Comparison of ENCODE assay signal across 25 cellular contexts in the genomic region with DNA sequence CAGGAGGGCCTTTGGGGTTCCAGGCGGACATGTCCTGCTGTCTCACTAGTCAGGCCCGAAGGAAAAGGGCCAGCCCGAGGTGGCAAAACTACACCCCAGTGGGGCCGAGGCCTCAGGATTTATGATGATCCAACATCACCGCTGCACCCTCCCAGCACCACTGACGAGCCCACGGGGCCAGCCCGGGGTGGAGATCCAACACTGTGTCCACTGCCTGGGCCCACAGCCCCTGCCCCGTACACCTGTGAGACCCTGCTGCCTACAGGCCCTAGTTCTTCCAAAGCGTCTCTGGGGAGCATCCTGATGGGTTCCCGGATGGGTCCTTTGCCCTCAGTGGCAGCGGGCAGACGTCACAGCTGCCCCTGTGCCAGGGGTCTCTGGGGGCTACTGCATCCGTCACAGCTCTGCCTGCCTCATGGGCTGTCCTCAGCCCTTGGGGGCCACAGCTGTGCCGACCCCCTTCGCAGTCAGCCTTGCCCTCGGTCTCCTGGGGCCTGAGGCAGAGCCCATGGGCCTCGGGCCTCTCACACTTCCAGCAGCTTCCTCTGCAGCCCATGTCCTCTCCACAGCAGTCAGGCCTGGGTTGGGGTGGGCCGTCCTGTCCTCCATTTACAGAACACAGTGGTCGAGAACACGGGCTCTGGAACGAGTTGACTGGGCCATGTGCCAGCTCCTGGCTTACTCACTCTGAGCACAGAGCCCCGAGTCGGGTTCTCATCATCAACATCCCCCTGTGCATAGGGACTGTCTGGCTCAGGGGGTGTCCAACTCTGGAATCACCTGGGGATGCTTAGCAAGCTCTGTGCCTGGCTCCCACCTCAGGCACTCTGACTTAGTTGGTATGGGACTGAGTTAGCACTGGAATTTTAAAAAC.
"Had no signal": no experiment of that assay in that cellular context is flagged by ENCODE, and none has a peak within 500 bp of the region (broad histone marks: within the 10 kb centered on the region; RNA-seq: fewer than 3 reads in every experiment).

No MANE protein-coding gene starts in this region.

- H3K27ac Mint-ChIP-seq: activated CD4-positive, alpha-beta memory T cell treated with anti-CD3 and anti-CD28 coated beads for 36 hours; activated CD4-positive, alpha-beta T cell treated with anti-CD3 and anti-CD28 coated beads for 36 hours; activated CD4-positive, alpha-beta T cell treated with anti-CD3 and anti-CD28 coated beads, Interleukin-2, amount 10 ng/mL, durations not matched to agents 24 days and 14 days; activated CD8-positive, alpha-beta memory T cell treated with anti-CD3 and anti-CD28 coated beads, Interleukin-2, amount 10 ng/mL, durations not matched to agents 7 days and 5 days; activated CD8-positive, alpha-beta T cell treated with anti-CD3 and anti-CD28 coated beads, Interleukin-2, amount 10 ng/mL, durations not matched to agents 7 days and 5 days; activated naive CD4-positive, alpha-beta T cell treated with anti-CD3 and anti-CD28 coated beads for 36 hours; activated naive CD4-positive, alpha-beta T cell treated with anti-CD3 and anti-CD28 coated beads, Interleukin-2, amount 50 U/mL, for 24 hours; activated naive CD8-positive, alpha-beta T cell treated with anti-CD3 and anti-CD28 coated beads for 36 hours; activated naive CD8-positive, alpha-beta T cell treated with anti-CD3 and anti-CD28 coated beads, Interleukin-2, amount 50 U/mL, for 24 hours; activated T-helper 1 cell treated with anti-CD3 and anti-CD28 coated beads, Interleukin-12 subunit alpha, Interleukin-12 subunit beta, Interleukin-2, Interleukin-4 antibody, amounts not matched to agents 30 ng/mL and 10 ng/mL and 1 ng/mL, durations not matched to agents 14 hours and 24 hours and 36 hours; activated T-helper 2 cell treated with anti-CD3 and anti-CD28 coated beads, Interferon-gamma antibody, Interleukin-2, Interleukin-4, amounts not matched to agents 10 μg/mL and 5 μg/mL and 100 μg/mL, durations not matched to agents 14 hours and 24 hours and 36 hours; endodermal cell had no signal

- DNase-seq: activated CD4-positive, alpha-beta memory T cell treated with anti-CD3 and anti-CD28 coated beads for 36 hours; activated CD4-positive, alpha-beta T cell treated with anti-CD3 and anti-CD28 coated beads for 36 hours; activated CD4-positive, alpha-beta T cell treated with anti-CD3 and anti-CD28 coated beads, Interleukin-2, amount 10 ng/mL, durations not matched to agents 24 days and 14 days; activated CD4-positive, CD25-positive, alpha-beta regulatory T cell; activated CD4-positive, CD25-positive, alpha-beta regulatory T cell treated with anti-CD3 and anti-CD28 coated beads, Interleukin-2, amount 50 U/mL, for 72 hours; activated CD8-positive, alpha-beta memory T cell treated with anti-CD3 and anti-CD28 coated beads, Interleukin-2, amount 10 ng/mL, durations not matched to agents 7 days and 5 days; activated CD8-positive, alpha-beta memory T cell treated with anti-CD3 and anti-CD28 coated beads, Interleukin-2, amount 50 U/mL, for 4 hours; activated CD8-positive, alpha-beta T cell treated with anti-CD3 and anti-CD28 coated beads, Interleukin-2, amount 10 ng/mL, durations not matched to agents 7 days and 5 days; activated effector memory CD4-positive, alpha-beta T cell treated with anti-CD3 and anti-CD28 coated beads, Interleukin-2, amount 50 U/mL, for 16 hours; activated naive CD4-positive, alpha-beta T cell treated with anti-CD3 and anti-CD28 coated beads for 36 hours; activated naive CD8-positive, alpha-beta T cell treated with anti-CD3 and anti-CD28 coated beads for 36 hours; activated naive CD8-positive, alpha-beta T cell treated with anti-CD3 and anti-CD28 coated beads, Interleukin-2, amount 50 U/mL, for 24 hours; activated T-cell treated with anti-CD3 and anti-CD28 coated beads, Interleukin-2, amount 50 U/mL, for 1 hour; activated T-cell treated with anti-CD3 and anti-CD28 coated beads, Interleukin-2, amount 50 U/mL, for 48 hours; adrenal gland; aorta; body of pancreas; cortex of kidney; effector memory CD4-positive, alpha-beta T cell; endodermal cell; foreskin fibroblast; T-helper 2 cell had no signal

- ATAC-seq: activated CD4-positive, alpha-beta T cell treated with anti-CD3 and anti-CD28 coated beads for 36 hours; activated CD8-positive, alpha-beta memory T cell treated with anti-CD3 and anti-CD28 coated beads, Interleukin-2, amount 10 ng/mL, durations not matched to agents 7 days and 5 days; activated CD8-positive, alpha-beta T cell treated with anti-CD3 and anti-CD28 coated beads, Interleukin-2, amount 10 ng/mL, durations not matched to agents 7 days and 5 days; activated naive CD8-positive, alpha-beta T cell treated with anti-CD3 and anti-CD28 coated beads, Interleukin-2, amount 50 U/mL, for 24 hours had no signal

- H3K36me3 ChIP-seq: adrenal gland had no signal

- H3K9me3 ChIP-seq: adrenal gland, body of pancreas had no signal

- H3K27me3 ChIP-seq: body of pancreas had no signal

- H3K4me3 ChIP-seq: adrenal gland, body of pancreas had no signal

- H3K27ac ChIP-seq: adrenal gland, body of pancreas had no signal

- H3K27me3 Mint-ChIP-seq: activated CD4-positive, alpha-beta memory T cell treated with anti-CD3 and anti-CD28 coated beads for 36 hours; activated CD4-positive, alpha-beta T cell treated with anti-CD3 and anti-CD28 coated beads for 36 hours; activated naive CD4-positive, alpha-beta T cell treated with anti-CD3 and anti-CD28 coated beads, Interleukin-2, amount 50 U/mL, for 24 hours; activated naive CD8-positive, alpha-beta T cell treated with anti-CD3 and anti-CD28 coated beads for 36 hours; activated naive CD8-positive, alpha-beta T cell treated with anti-CD3 and anti-CD28 coated beads, Interleukin-2, amount 50 U/mL, for 24 hours had no signal

- H3K9me3 Mint-ChIP-seq: activated naive CD4-positive, alpha-beta T cell treated with anti-CD3 and anti-CD28 coated beads, Interleukin-2, amount 50 U/mL, for 24 hours; activated naive CD8-positive, alpha-beta T cell treated with anti-CD3 and anti-CD28 coated beads, Interleukin-2, amount 50 U/mL, for 24 hours; endodermal cell had no signal

- H3K4me1 ChIP-seq: adrenal gland had no signal

- H3K4me3 Mint-ChIP-seq: activated CD4-positive, alpha-beta memory T cell treated with anti-CD3 and anti-CD28 coated beads for 36 hours; activated CD4-positive, alpha-beta T cell treated with anti-CD3 and anti-CD28 coated beads for 36 hours; activated CD4-positive, alpha-beta T cell treated with anti-CD3 and anti-CD28 coated beads, Interleukin-2, amount 10 ng/mL, durations not matched to agents 24 days and 14 days; activated CD8-positive, alpha-beta memory T cell treated with anti-CD3 and anti-CD28 coated beads, Interleukin-2, amount 10 ng/mL, durations not matched to agents 7 days and 5 days; activated CD8-positive, alpha-beta T cell treated with anti-CD3 and anti-CD28 coated beads, Interleukin-2, amount 10 ng/mL, durations not matched to agents 7 days and 5 days; activated naive CD4-positive, alpha-beta T cell treated with anti-CD3 and anti-CD28 coated beads for 36 hours; activated naive CD4-positive, alpha-beta T cell treated with anti-CD3 and anti-CD28 coated beads, Interleukin-2, amount 50 U/mL, for 24 hours; activated naive CD8-positive, alpha-beta T cell treated with anti-CD3 and anti-CD28 coated beads for 36 hours; activated naive CD8-positive, alpha-beta T cell treated with anti-CD3 and anti-CD28 coated beads, Interleukin-2, amount 50 U/mL, for 24 hours; activated T-helper 1 cell treated with anti-CD3 and anti-CD28 coated beads, Interleukin-12 subunit alpha, Interleukin-12 subunit beta, Interleukin-2, Interleukin-4 antibody, amounts not matched to agents 30 ng/mL and 10 ng/mL and 1 ng/mL, durations not matched to agents 14 hours and 24 hours and 36 hours; endodermal cell had no signal

- H3K4me1 Mint-ChIP-seq: endodermal cell had no signal

- H3K36me3 Mint-ChIP-seq: activated CD4-positive, alpha-beta memory T cell treated with anti-CD3 and anti-CD28 coated beads for 36 hours; activated CD8-positive, alpha-beta memory T cell treated with anti-CD3 and anti-CD28 coated beads, Interleukin-2, amount 10 ng/mL, durations not matched to agents 7 days and 5 days; activated naive CD4-positive, alpha-beta T cell treated with anti-CD3 and anti-CD28 coated beads, Interleukin-2, amount 50 U/mL, for 24 hours had no signal
